8 cellular contexts compared by ENCODE assay signal in the genomic region with DNA sequence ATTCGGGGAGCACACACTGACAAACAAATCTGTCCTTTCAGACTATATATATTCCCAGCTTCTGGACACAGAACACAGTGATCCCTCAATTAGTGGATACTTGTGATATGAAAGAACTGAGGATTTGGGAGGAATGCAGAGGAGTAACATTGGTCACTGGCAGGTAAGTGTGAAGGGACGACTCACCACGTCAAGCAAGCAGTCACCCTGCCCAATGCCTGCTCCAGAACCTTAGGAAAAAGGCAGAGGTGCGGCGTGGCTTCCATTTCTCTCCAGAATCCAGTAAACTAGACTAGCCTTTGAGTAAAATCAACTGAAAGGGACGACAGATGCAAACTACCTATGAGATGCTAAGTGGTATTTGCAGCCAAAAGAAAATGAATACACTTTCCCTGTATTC. TPM values are rescaled to one million over a fixed set of nuclear protein-coding genes. Genes with fewer than 3 reads are reported as not detected.
A peak's percentile ranks its signal among the peaks of the same experiment; 100 is the strongest.
DNase-seq lines count a peak whose midpoint lies in the region; ATAC-seq and TF ChIP-seq lines count a peak whose summit lies in the region.

No MANE protein-coding gene starts in this region.

- H3K4me1 Mint-ChIP-seq in activated CD8-positive, alpha-beta T cell treated with anti-CD3 and anti-CD28 coated beads, Interleukin-2, amount 10 ng/mL, durations not matched to agents 7 days and 5 days (ENCODE audit: low read depth), result peaks cover 39% of the 10 kb centered on the region
- H3K4me1 Mint-ChIP-seq in stimulated activated naive B cell treated with anti-CD40 and anti-IgM and Interleukin-4, amounts not matched to agents 10 μg/mL and 1 μg/mL and 100 μg/mL, for 72 hours, result peaks cover 22 to 33% of the 10 kb centered on the region in 2 donors

- peak; percentile 7 for DNase-seq in HK-2 (ENCODE audit: unreplicated experiment)
- no peak for DNase-seq in activated CD8-positive, alpha-beta T cell treated with anti-CD3 and anti-CD28 coated beads, Interleukin-2, amount 10 ng/mL, durations not matched to agents 7 days and 5 days
- DNase-seq in stimulated activated naive B cell treated with anti-CD40 and anti-IgM and Interleukin-4, amounts not matched to agents 10 μg/mL and 1 μg/mL and 100 μg/mL, for 72 hours, result no peak
- DNase-seq in GM10248 (ENCODE audit: extremely low spot score), result no peak
- DNase-seq in inferior parietal cortex (ENCODE audit: extremely low spot score), result no peak
- DNase-seq in NCI-H146 (lab: John Stamatoyannopoulos, UW), result no peak
- no peak for DNase-seq in NCI-H2029 treated with DMSO at 0.1 percent for 48 hours (lab: John Stamatoyannopoulos, UW)

- H3K9me3 Mint-ChIP-seq in activated CD8-positive, alpha-beta T cell treated with anti-CD3 and anti-CD28 coated beads, Interleukin-2, amount 10 ng/mL, durations not matched to agents 7 days and 5 days (ENCODE audit: insufficient read depth), result no peaks in the 10 kb centered on the region
- H3K9me3 Mint-ChIP-seq in stimulated activated naive B cell treated with anti-CD40 and anti-IgM and Interleukin-4, amounts not matched to agents 10 μg/mL and 1 μg/mL and 100 μg/mL, for 72 hours, result no peaks in the 10 kb centered on the region

- POLR2A ChIA-PET in activated CD8-positive, alpha-beta T cell treated with anti-CD3 and anti-CD28 coated beads, Interleukin-2, amount 10 ng/mL, durations not matched to agents 7 days and 5 days (lab: Charles Lee), result no interaction called here
- POLR2A ChIA-PET in GM10248 (lab: Yijun Ruan, JAX), result no interaction called here

- H3K27me3 Mint-ChIP-seq in activated CD8-positive, alpha-beta T cell treated with anti-CD3 and anti-CD28 coated beads, Interleukin-2, amount 10 ng/mL, durations not matched to agents 7 days and 5 days (ENCODE audit: low read depth), result peaks cover 4% of the 10 kb centered on the region
- peaks cover 9 to 13% of the 10 kb centered on the region in 2 donors for H3K27me3 Mint-ChIP-seq in stimulated activated naive B cell treated with anti-CD40 and anti-IgM and Interleukin-4, amounts not matched to agents 10 μg/mL and 1 μg/mL and 100 μg/mL, for 72 hours

- TF ChIP-seq CTCF in GM10248 (IDR thresholded peaks at IDR 0.05; ENCODE audit: control extremely low read depth, extremely low read depth, low read depth, missing control alignments), result no peak

- peak overlapping the region; percentile 75 for H3K27ac Mint-ChIP-seq in activated CD8-positive, alpha-beta T cell treated with anti-CD3 and anti-CD28 coated beads, Interleukin-2, amount 10 ng/mL, durations not matched to agents 7 days and 5 days
- peak overlapping the region; percentile 71 for H3K27ac Mint-ChIP-seq in stimulated activated naive B cell treated with anti-CD40 and anti-IgM and Interleukin-4, amounts not matched to agents 10 μg/mL and 1 μg/mL and 100 μg/mL, for 72 hours

- ATAC-seq in activated CD8-positive, alpha-beta T cell treated with anti-CD3 and anti-CD28 coated beads, Interleukin-2, amount 10 ng/mL, durations not matched to agents 7 days and 5 days, result no peak
- no peak for ATAC-seq in stimulated activated naive B cell treated with anti-CD40 and anti-IgM and Interleukin-4, amounts not matched to agents 10 μg/mL and 1 μg/mL and 100 μg/mL, for 72 hours (replicated peaks)

- peaks cover 24% of the 10 kb centered on the region for H3K27me3 ChIP-seq in iPS-15b (ENCODE audit: control insufficient read depth, insufficient read depth, low read length)

- no peaks in the 10 kb centered on the region for H3K36me3 ChIP-seq in iPS-15b (ENCODE audit: control insufficient read depth, insufficient read depth, low read length)

- H3K4me3 ChIP-seq in iPS-15b (ENCODE audit: low read depth, low read length), result peak overlapping the region; percentile 83

- H3K4me3 Mint-ChIP-seq in activated CD8-positive, alpha-beta T cell treated with anti-CD3 and anti-CD28 coated beads, Interleukin-2, amount 10 ng/mL, durations not matched to agents 7 days and 5 days, result peak overlapping the region; percentile 88
- peak overlapping the region; percentile 92 to 97 for H3K4me3 Mint-ChIP-seq in stimulated activated naive B cell treated with anti-CD40 and anti-IgM and Interleukin-4, amounts not matched to agents 10 μg/mL and 1 μg/mL and 100 μg/mL, for 72 hours

- H3K36me3 Mint-ChIP-seq in activated CD8-positive, alpha-beta T cell treated with anti-CD3 and anti-CD28 coated beads, Interleukin-2, amount 10 ng/mL, durations not matched to agents 7 days and 5 days (ENCODE audit: low read depth), result peaks cover 22% of the 10 kb centered on the region
- H3K36me3 Mint-ChIP-seq in stimulated activated naive B cell treated with anti-CD40 and anti-IgM and Interleukin-4, amounts not matched to agents 10 μg/mL and 1 μg/mL and 100 μg/mL, for 72 hours, result peaks cover 5 to 9% of the 10 kb centered on the region in 2 donors

- peaks cover 5% of the 10 kb centered on the region for H3K4me1 ChIP-seq in iPS-15b (ENCODE audit: control insufficient read depth, insufficient read depth, low read length)

- H3K9me3 ChIP-seq in iPS-15b (ENCODE audit: control insufficient read depth, insufficient read depth, low read length), result no peaks in the 10 kb centered on the region

- CTCF ChIA-PET in activated CD8-positive, alpha-beta T cell treated with anti-CD3 and anti-CD28 coated beads, Interleukin-2, amount 10 ng/mL, durations not matched to agents 7 days and 5 days (lab: Charles Lee), result interaction anchor here (2.7 kb wide), 1 partner anchor 10 kb away, joined by 29 read pairs; no protein-coding TSS in a partner anchor
- CTCF ChIA-PET in GM10248 (lab: Yijun Ruan, JAX), result interaction anchor here (1.1 kb wide), 1 partner anchor 66 kb away, joined by 4 read pairs; no protein-coding TSS in a partner anchor

- H3K9ac ChIP-seq in iPS-15b (ENCODE audit: low read depth, low read length), result no peak overlapping the region

RNA-seq across cellular contexts. Expression of a gene that starts 1.1 kb away (rescaled TPM):
- 10 to 100 TPM; 31.7 to 34.3 TPM for total RNA-seq in activated CD8-positive, alpha-beta T cell treated with anti-CD3 and anti-CD28 coated beads, Interleukin-2, amount 10 ng/mL, durations not matched to agents 7 days and 5 days
